ENCODE assay signal across 22 cellular contexts in genomic region chr1:184406454-184406853, GRCh38. TPM values are rescaled to one million over a fixed set of nuclear protein-coding genes. Genes with fewer than 3 reads are reported as not detected.
DNase-seq lines count a peak whose midpoint lies in the region; ATAC-seq, FAIRE-seq and TF ChIP-seq lines count a peak whose summit lies in the region.
"Had no signal": no experiment of that assay in that cellular context is flagged by ENCODE, and none has a peak within 500 bp of the region (broad histone marks: within the 10 kb centered on the region; RNA-seq: fewer than 3 reads in every experiment).

No MANE protein-coding gene starts in this region.

- intact Hi-C loops in gastrocnemius medialis (cut with DNase I; ENCODE audit: low total_unique reads) = loop anchor here (5.0 kb wide), 1 partner anchor 46 kb away; no protein-coding TSS in a partner anchor
- intact Hi-C loops in sigmoid colon (cut with DNase I) = no loop called here

- ATAC-seq in gastrocnemius medialis = no peak
- ATAC-seq: HCT116 had no signal

- H3K27me3 ChIP-seq in gastrocnemius medialis = no peaks in the 10 kb centered on the region
- H3K27me3 ChIP-seq in sigmoid colon = no peaks in the 10 kb centered on the region
- H3K27me3 ChIP-seq: Peyer's patch, SJCRH30 had no signal

- H3K27ac Mint-ChIP-seq in immature natural killer cell = peak overlapping the region; percentile 18 to 79 (median 60)
- H3K27ac Mint-ChIP-seq: CD4-positive, alpha-beta T cell; IgD-negative memory B cell had no signal

- peaks cover 84 to 88% of the 10 kb centered on the region in 2 donors for H3K4me1 Mint-ChIP-seq in immature natural killer cell

- in situ Hi-C loops in gastrocnemius medialis (cut with MboI; ENCODE audit: low sequenced_read_pairs in 4 of 4) = no loop called here

- DNase-seq in D721Med (ENCODE audit: insufficient read length, low spot score) (no peak), NCI-H2227 treated with DMSO at 0.1 percent for 48 hours (lab: John Stamatoyannopoulos, UW) (peak; percentile 12), immature natural killer cell (no peak), gastrocnemius medialis (no peak), sigmoid colon (no peak), NCI-H1694 (lab: John Stamatoyannopoulos, UW) (no peak), NCI-H82 treated with DMSO at 0.1 percent for 48 hours (lab: John Stamatoyannopoulos, UW; ENCODE audit: unreplicated experiment) (no peak)
- DNase-seq: CD4-positive, alpha-beta T cell; COR-L47; DND-41; GOT3; NCI-H1694 treated with DMSO at 0.1 percent for 48 hours; NCI-H2081 treated with DMSO at 0.1 percent for 48 hours; NCI-H2171 treated with DMSO at 0.1 percent for 48 hours; NCI-H446 treated with DMSO at 0.1 percent for 48 hours; NCI-H526 treated with DMSO at 0.1 percent for 48 hours; Peyer's patch; SJCRH30 had no signal

- TF ChIP-seq POLR2A in gastrocnemius medialis (IDR thresholded peaks at IDR 0.05) (no peak), sigmoid colon (IDR thresholded peaks at IDR 0.05) (no peak)

- H3K27ac ChIP-seq in gastrocnemius medialis = peak overlapping the region; percentile 28 to 64 (median 48)
- H3K27ac ChIP-seq in sigmoid colon = no peak overlapping the region
- H3K27ac ChIP-seq: Peyer's patch, SJCRH30 had no signal

- H3K4me1 ChIP-seq in gastrocnemius medialis (peaks cover 84 to 87% of the 10 kb centered on the region in 2 donors), sigmoid colon (peaks cover 0 to 43% (median 15%) of the 10 kb centered on the region in 4 donors)
- H3K4me1 ChIP-seq: SJCRH30 had no signal

- H3K4me3 ChIP-seq in gastrocnemius medialis = no peak overlapping the region
- H3K4me3 ChIP-seq in sigmoid colon = no peak overlapping the region
- H3K4me3 ChIP-seq: Peyer's patch, SJCRH30 had no signal

- no peak overlapping the region for H3K4me3 Mint-ChIP-seq in immature natural killer cell
- H3K4me3 Mint-ChIP-seq: CD4-positive, alpha-beta T cell; IgD-negative memory B cell had no signal

- FAIRE-seq in D721Med (lab: Jason Lieb, UNC) = peak; percentile 64
- FAIRE-seq: GM12891 had no signal

- TF ChIP-seq EP300 in sigmoid colon (IDR thresholded peaks at IDR 0.05) = no peak

- H3K36me3 ChIP-seq in gastrocnemius medialis = no peaks in the 10 kb centered on the region
- H3K36me3 ChIP-seq in sigmoid colon = no peaks in the 10 kb centered on the region
- H3K36me3 ChIP-seq: Peyer's patch, SJCRH30 had no signal

- no peaks in the 10 kb centered on the region for H3K36me3 Mint-ChIP-seq in immature natural killer cell
- H3K36me3 Mint-ChIP-seq: IgD-negative memory B cell had no signal

- no peaks in the 10 kb centered on the region for H3K9me3 Mint-ChIP-seq in immature natural killer cell
- H3K9me3 Mint-ChIP-seq: CD4-positive, alpha-beta T cell; IgD-negative memory B cell had no signal

- H3K27me3 Mint-ChIP-seq in immature natural killer cell (ENCODE audit: low read depth in 3 of 3) = peaks cover 0 to 3% (median 0%) of the 10 kb centered on the region in 3 donors
- H3K27me3 Mint-ChIP-seq: CD4-positive, alpha-beta T cell had no signal

- no peaks in the 10 kb centered on the region for H3K9me3 ChIP-seq in gastrocnemius medialis
- no peaks in the 10 kb centered on the region for H3K9me3 ChIP-seq in sigmoid colon
- H3K9me3 ChIP-seq: Peyer's patch, SJCRH30 had no signal

- TF ChIP-seq CTCF in D721Med (IDR thresholded peaks at IDR 0.05; ENCODE audit: insufficient read depth, missing control alignments) (no peak), gastrocnemius medialis (IDR thresholded peaks at IDR 0.05 in 4 of 5, conservative IDR thresholded peaks at IDR 0.05 in 1 of 5) (no peak), sigmoid colon (IDR thresholded peaks at IDR 0.05) (no peak)

RNA-seq across cellular contexts. Expression of gene C1orf21, which starts 19.6 kb away (rescaled TPM):
- polyA plus RNA-seq in immature natural killer cell (100 to 1,000 TPM; 119 to 149 (median 130) TPM), sigmoid colon (100 to 1,000 TPM in 1 of 3 donors, 10 to 100 TPM in 2; 39.5 to 109 (median 90.6) TPM)
- total RNA-seq in gastrocnemius medialis (100 to 1,000 TPM; 106 to 206 (median 154) TPM), sigmoid colon (10 to 100 TPM; 56.2 to 80.3 (median 79.2) TPM)
- total RNA-seq: OCI-LY7 had no signal

Comparison
In these comparisons a context has a peak if more than half of its experiments do, and no peak if none do; other contexts are left out.
1. H3K27ac ChIP-seq: peak in gastrocnemius medialis (4 of 4); none in sigmoid colon (0 of 4).